Comparison of ENCODE assay signal across 12 cellular contexts in genomic region chr5:14157494-14157782, GRCh38. TPM values are rescaled to one million over a fixed set of nuclear protein-coding genes. Genes with fewer than 3 reads are reported as not detected.
DNase-seq lines count a peak whose midpoint lies in the region; ATAC-seq and TF ChIP-seq lines count a peak whose summit lies in the region.
"Had no signal": no experiment of that assay in that cellular context is flagged by ENCODE, and none has a peak within 500 bp of the region (broad histone marks: within the 10 kb centered on the region; RNA-seq: fewer than 3 reads in every experiment).

No MANE protein-coding gene starts in this region.

- 90% methylated on average over 3 of the region's 3 CpGs for WGBS in tibial nerve, 2 donors

- H3K36me3 ChIP-seq in HUES48 (ENCODE audit: control insufficient read depth, insufficient read depth, low read length) (no peaks in the 10 kb centered on the region), kidney epithelial cell (ENCODE audit: control insufficient read depth, insufficient read depth, low read length) (no peaks in the 10 kb centered on the region), tibial nerve (no peaks in the 10 kb centered on the region)

- H3K9me3 ChIP-seq in HUES48 (ENCODE audit: control insufficient read depth, insufficient read depth, low read length): no peaks in the 10 kb centered on the region
- no peaks in the 10 kb centered on the region for H3K9me3 ChIP-seq in tibial nerve

- H3K27me3 Mint-ChIP-seq in brain: no peaks in the 10 kb centered on the region

- H3K4me1 ChIP-seq in HUES48 (ENCODE audit: control insufficient read depth, insufficient read depth, low read length) (peaks cover 57% of the 10 kb centered on the region), tibial nerve (peaks cover 0 to 61% (median 38%) of the 10 kb centered on the region in 4 donors)

- H3K4me3 Mint-ChIP-seq in brain: peak overlapping the region in 3 of 5 experiments; percentile 17 to 45 (median 24)
- H3K4me3 Mint-ChIP-seq: activated CD4-positive, alpha-beta memory T cell treated with anti-CD3 and anti-CD28 coated beads for 36 hours; immature natural killer cell; stimulated activated naive CD8-positive, alpha-beta T cell treated with anti-CD3 and anti-CD28 coated beads, Interleukin-15, amount 100 ng/mL, for 72 hours had no signal

- no peak for TF ChIP-seq EP300 in tibial nerve (IDR thresholded peaks at IDR 0.05)

- H3K4me1 Mint-ChIP-seq in brain: peaks cover 36% of the 10 kb centered on the region

- no peak overlapping the region for H3K9ac ChIP-seq in HUES48 (ENCODE audit: low read depth, low read length)

- H3K9me3 Mint-ChIP-seq in brain: peaks cover 0 to 14% (median 6%) of the 10 kb centered on the region in 5 experiments
- H3K9me3 Mint-ChIP-seq: activated CD4-positive, alpha-beta memory T cell treated with anti-CD3 and anti-CD28 coated beads for 36 hours; immature natural killer cell; stimulated activated naive CD8-positive, alpha-beta T cell treated with anti-CD3 and anti-CD28 coated beads, Interleukin-15, amount 100 ng/mL, for 72 hours had no signal

- no peak for TF ChIP-seq CTCF in brain (conservative IDR thresholded peaks at IDR 0.05)
- TF ChIP-seq CTCF in kidney epithelial cell (IDR thresholded peaks at IDR 0.05; ENCODE audit: insufficient read depth, low read length, poor library complexity, severe bottlenecking): no peak
- no peak for TF ChIP-seq CTCF in tibial nerve (IDR thresholded peaks at IDR 0.05)
- no peak for TF ChIP-seq CTCF in GM10266 (IDR thresholded peaks at IDR 0.05; ENCODE audit: control insufficient read depth, insufficient read depth, low read depth, missing control alignments)

- no peak overlapping the region for H3K27ac Mint-ChIP-seq in brain
- H3K27ac Mint-ChIP-seq: activated CD4-positive, alpha-beta memory T cell treated with anti-CD3 and anti-CD28 coated beads for 36 hours; stimulated activated naive CD8-positive, alpha-beta T cell treated with anti-CD3 and anti-CD28 coated beads, Interleukin-15, amount 100 ng/mL, for 72 hours had no signal

- ATAC-seq in GM21576 (IDR thresholded peaks at IDR 0.05; ENCODE audit: unreplicated experiment) (no peak), HG02938 (IDR thresholded peaks at IDR 0.05; ENCODE audit: unreplicated experiment) (no peak)
- ATAC-seq: stimulated activated naive CD8-positive, alpha-beta T cell treated with anti-CD3 and anti-CD28 coated beads, Interleukin-15, amount 100 ng/mL, for 72 hours had no signal

- H3K4me3 ChIP-seq in HUES48 (ENCODE audit: low read depth, low read length) (no peak overlapping the region), kidney epithelial cell (ENCODE audit: low read depth, low read length) (peak overlapping the region; percentile 6), tibial nerve (no peak overlapping the region)

- H3K27ac ChIP-seq in HUES48 (ENCODE audit: low read depth, low read length): peak overlapping the region; percentile 34
- peak overlapping the region in 3 of 4 donors; percentile 37 to 87 (median 71) for H3K27ac ChIP-seq in tibial nerve

- H3K27me3 ChIP-seq in HUES48 (ENCODE audit: control insufficient read depth, insufficient read depth, low read length): no peaks in the 10 kb centered on the region
- no peaks in the 10 kb centered on the region for H3K27me3 ChIP-seq in kidney epithelial cell (ENCODE audit: control insufficient read depth, insufficient read depth, low read length)
- H3K27me3 ChIP-seq in tibial nerve: no peaks in the 10 kb centered on the region

- H3K36me3 Mint-ChIP-seq in brain: peaks cover 35% of the 10 kb centered on the region
- H3K36me3 Mint-ChIP-seq: activated CD4-positive, alpha-beta memory T cell treated with anti-CD3 and anti-CD28 coated beads for 36 hours; immature natural killer cell had no signal

- DNase-seq in kidney epithelial cell (ENCODE audit: low read depth) (no peak), tibial nerve (ENCODE audit: low spot score in 2 of 2) (no peak), GM10266 (ENCODE audit: extremely low spot score) (no peak)
- DNase-seq: activated CD4-positive, alpha-beta memory T cell treated with anti-CD3 and anti-CD28 coated beads for 36 hours; central memory CD4-positive, alpha-beta T cell; immature natural killer cell; stimulated activated naive CD8-positive, alpha-beta T cell treated with anti-CD3 and anti-CD28 coated beads, Interleukin-15, amount 100 ng/mL, for 72 hours; T-helper 9 cell had no signal

- no peak for TF ChIP-seq POLR2A in tibial nerve (IDR thresholded peaks at IDR 0.05)

RNA-seq across cellular contexts. Expression of gene TRIO, which starts 14.3 kb away (rescaled TPM):
- polyA plus RNA-seq in brain (ENCODE audit: insufficient read depth, low read depth, low replicate concordance): 47.4 TPM
- total RNA-seq in kidney epithelial cell: 174 and 196 TPM in 2 replicates
- 100 to 1,000 TPM; 290 to 370 (median 346) TPM for total RNA-seq in tibial nerve
